In genomic region chr7:101250324-101250723, GRCh38 we compare ENCODE assay signal across 12 cellular contexts.
DNase-seq lines count a peak whose midpoint lies in the region; ATAC-seq and TF ChIP-seq lines count a peak whose summit lies in the region.
"Had no signal": no experiment of that assay in that cellular context is flagged by ENCODE, and none has a peak within 500 bp of the region (broad histone marks: within the 10 kb centered on the region; RNA-seq: fewer than 3 reads in every experiment).

No MANE protein-coding gene starts in this region.

- ATAC-seq in central memory CD8-positive, alpha-beta T cell (replicated peaks; ENCODE audit: extremely low read depth, poor library complexity, severe bottlenecking): no peak
- ATAC-seq in stimulated activated naive B cell treated with anti-CD40 and anti-IgM and Interleukin-4, amounts not matched to agents 10 μg/mL and 1 μg/mL and 100 μg/mL, for 72 hours (replicated peaks): peak; percentile 24 to 41
- no peak for ATAC-seq in HG03139 (IDR thresholded peaks at IDR 0.05; ENCODE audit: unreplicated experiment)
- ATAC-seq in HG03175 (IDR thresholded peaks at IDR 0.05; ENCODE audit: unreplicated experiment): no peak

- H3K4me1 ChIP-seq in KMS-11 (ENCODE audit: low read depth, poor library complexity, severe bottlenecking): peaks cover 20% of the 10 kb centered on the region

- H3K4me3 Mint-ChIP-seq in activated T-cell treated with anti-CD3 and anti-CD28 coated beads, Interleukin-2, amount 50 U/mL, for 24 hours: peak overlapping the region; percentile 97
- peak overlapping the region; percentile 99 for H3K4me3 Mint-ChIP-seq in central memory CD8-positive, alpha-beta T cell
- peak overlapping the region; percentile 88 to 96 for H3K4me3 Mint-ChIP-seq in stimulated activated naive B cell treated with anti-CD40 and anti-IgM and Interleukin-4, amounts not matched to agents 10 μg/mL and 1 μg/mL and 100 μg/mL, for 72 hours

- no peaks in the 10 kb centered on the region for H4K20me1 ChIP-seq in KMS-11 (ENCODE audit: insufficient read depth)

- no peak for DNase-seq in activated T-cell treated with anti-CD3 and anti-CD28 coated beads, Interleukin-2, amount 50 U/mL, for 24 hours
- no peak for DNase-seq in activated T-cell treated with anti-CD3 and anti-CD28 coated beads for 4 hours
- no peak for DNase-seq in central memory CD8-positive, alpha-beta T cell (ENCODE audit: low spot score in 2 of 2)
- DNase-seq in stimulated activated naive B cell treated with anti-CD40 and anti-IgM and Interleukin-4, amounts not matched to agents 10 μg/mL and 1 μg/mL and 100 μg/mL, for 72 hours: no peak
- DNase-seq in kidney glomerular epithelial cell (lab: John Stamatoyannopoulos, UW): no peak
- DNase-seq: anterior cingulate cortex, NCI-H187 treated with DMSO at 0.1 percent for 48 hours, substantia nigra, WERI-Rb-1 had no signal

- peak overlapping the region; percentile 97 for H3K27ac Mint-ChIP-seq in activated T-cell treated with anti-CD3 and anti-CD28 coated beads, Interleukin-2, amount 50 U/mL, for 24 hours
- peak overlapping the region; percentile 64 for H3K27ac Mint-ChIP-seq in central memory CD8-positive, alpha-beta T cell (ENCODE audit: low read depth)
- H3K27ac Mint-ChIP-seq in stimulated activated naive B cell treated with anti-CD40 and anti-IgM and Interleukin-4, amounts not matched to agents 10 μg/mL and 1 μg/mL and 100 μg/mL, for 72 hours: peak overlapping the region; percentile 43

- H3K9me3 Mint-ChIP-seq in activated T-cell treated with anti-CD3 and anti-CD28 coated beads, Interleukin-2, amount 50 U/mL, for 24 hours: no peaks in the 10 kb centered on the region
- no peaks in the 10 kb centered on the region for H3K9me3 Mint-ChIP-seq in central memory CD8-positive, alpha-beta T cell
- H3K9me3 Mint-ChIP-seq in stimulated activated naive B cell treated with anti-CD40 and anti-IgM and Interleukin-4, amounts not matched to agents 10 μg/mL and 1 μg/mL and 100 μg/mL, for 72 hours: no peaks in the 10 kb centered on the region

- no peak for TF ChIP-seq CTCF in KMS-11 (conservative IDR thresholded peaks at IDR 0.05; ENCODE audit: low read depth, low read length)

- peaks cover 52% of the 10 kb centered on the region for H3K36me3 Mint-ChIP-seq in activated T-cell treated with anti-CD3 and anti-CD28 coated beads, Interleukin-2, amount 50 U/mL, for 24 hours (ENCODE audit: low read depth)
- peaks cover 20% of the 10 kb centered on the region for H3K36me3 Mint-ChIP-seq in central memory CD8-positive, alpha-beta T cell (ENCODE audit: insufficient read depth)
- H3K36me3 Mint-ChIP-seq in stimulated activated naive B cell treated with anti-CD40 and anti-IgM and Interleukin-4, amounts not matched to agents 10 μg/mL and 1 μg/mL and 100 μg/mL, for 72 hours: peaks cover 19 to 26% of the 10 kb centered on the region in 2 donors

- peaks cover 9% of the 10 kb centered on the region for H3K27me3 ChIP-seq in KMS-11 (ENCODE audit: insufficient read depth, low read depth)

- H3K4me1 Mint-ChIP-seq in activated T-cell treated with anti-CD3 and anti-CD28 coated beads, Interleukin-2, amount 50 U/mL, for 24 hours (ENCODE audit: low read depth): peaks cover 42% of the 10 kb centered on the region
- H3K4me1 Mint-ChIP-seq in central memory CD8-positive, alpha-beta T cell: peaks cover 33% of the 10 kb centered on the region
- H3K4me1 Mint-ChIP-seq in stimulated activated naive B cell treated with anti-CD40 and anti-IgM and Interleukin-4, amounts not matched to agents 10 μg/mL and 1 μg/mL and 100 μg/mL, for 72 hours: peaks cover 25 to 46% of the 10 kb centered on the region in 2 donors

- H3K4me2 ChIP-seq in KMS-11: peak overlapping the region; percentile 58; the same call in 1 of the 2 replicates

- peaks cover 27% of the 10 kb centered on the region for H3K79me2 ChIP-seq in KMS-11 (ENCODE audit: insufficient read depth, low read depth)

- no peaks in the 10 kb centered on the region for H3K36me3 ChIP-seq in KMS-11 (ENCODE audit: insufficient read depth)

- no peak overlapping the region for H2AFZ ChIP-seq in KMS-11 (ENCODE audit: low read depth)

- no peak overlapping the region for H3K4me3 ChIP-seq in KMS-11 (IDR thresholded peaks at IDR 0.05; ENCODE audit: insufficient read depth, low read depth, low read length)

- H3K9ac ChIP-seq in KMS-11: no peak overlapping the region

- H3K27me3 Mint-ChIP-seq in activated T-cell treated with anti-CD3 and anti-CD28 coated beads, Interleukin-2, amount 50 U/mL, for 24 hours: no peaks in the 10 kb centered on the region
- H3K27me3 Mint-ChIP-seq in central memory CD8-positive, alpha-beta T cell: no peaks in the 10 kb centered on the region
- peaks cover 0 to 7% of the 10 kb centered on the region in 2 donors for H3K27me3 Mint-ChIP-seq in stimulated activated naive B cell treated with anti-CD40 and anti-IgM and Interleukin-4, amounts not matched to agents 10 μg/mL and 1 μg/mL and 100 μg/mL, for 72 hours

- H3K27ac ChIP-seq in KMS-11: no peak overlapping the region
- H3K27ac ChIP-seq: WERI-Rb-1 had no signal

Comparison
In these comparisons a context has a peak if more than half of its experiments do, and no peak if none do; other contexts are left out.
1. H3K27ac Mint-ChIP-seq: peak in every context shown above with its lines; median percentile 97 in activated T-cell treated with anti-CD3 and anti-CD28 coated beads, Interleukin-2, amount 50 U/mL, for 24 hours; 64 in central memory CD8-positive, alpha-beta T cell; 43 in stimulated activated naive B cell treated with anti-CD40 and anti-IgM and Interleukin-4, amounts not matched to agents 10 μg/mL and 1 μg/mL and 100 μg/mL, for 72 hours.
2. ATAC-seq: peak in stimulated activated naive B cell treated with anti-CD40 and anti-IgM and Interleukin-4, amounts not matched to agents 10 μg/mL and 1 μg/mL and 100 μg/mL, for 72 hours (2 of 2); none in central memory CD8-positive, alpha-beta T cell (single experiment), HG03139 (single experiment) and HG03175 (single experiment).
3. Peak in every context shown above with its lines, with median percentiles within 50 percentile points of each other: H3K4me3 Mint-ChIP-seq.